ENCODE assay signal across 23 cellular contexts in the genomic region with DNA sequence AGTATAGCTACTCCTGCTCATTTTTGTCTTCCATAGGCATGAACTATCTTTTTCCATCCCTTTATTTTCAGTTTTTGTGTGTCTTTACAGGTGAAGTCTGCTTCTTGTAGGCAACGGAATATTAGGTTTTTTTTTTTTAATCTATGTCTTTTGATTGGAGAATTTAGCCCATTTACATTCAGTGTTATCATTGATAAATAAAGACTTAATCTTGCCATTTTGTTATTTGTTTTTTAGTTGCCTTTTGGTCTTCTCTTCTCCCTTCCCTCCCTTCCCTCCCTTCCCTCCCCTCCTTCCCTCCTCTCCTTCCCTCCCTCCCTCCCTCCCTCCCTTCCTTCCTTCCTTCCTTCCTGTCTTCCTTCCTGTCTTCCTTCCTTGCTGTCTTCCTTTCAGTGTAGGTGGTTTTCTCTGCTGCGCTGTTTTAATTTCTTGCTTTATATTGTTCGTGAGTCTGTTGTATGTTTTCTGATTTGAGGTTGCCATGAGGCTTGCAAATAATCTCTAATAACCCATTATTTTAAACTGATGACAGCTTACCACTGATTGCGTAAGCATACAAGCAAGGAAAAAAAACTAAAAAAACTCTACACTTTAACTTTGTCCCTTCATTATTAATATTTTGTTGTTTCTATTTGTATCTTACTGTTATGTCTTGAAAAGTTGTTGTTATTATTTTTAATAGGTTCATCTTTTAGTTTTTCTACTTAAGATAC.
"Had no signal": no experiment of that assay in that cellular context is flagged by ENCODE, and none has a peak within 500 bp of the region (broad histone marks: within the 10 kb centered on the region; RNA-seq: fewer than 3 reads in every experiment).

No MANE protein-coding gene starts in this region.

- H3K4me3 Mint-ChIP-seq: activated CD4-positive, alpha-beta T cell treated with anti-CD3 and anti-CD28 coated beads for 36 hours; activated naive CD8-positive, alpha-beta T cell treated with anti-CD3 and anti-CD28 coated beads, Interleukin-2, amount 50 U/mL, for 24 hours; natural killer cell treated with Interleukin-12 subunit alpha and Interleukin-12 subunit beta and Interleukin-15 and Interleukin-18, amount 100 ng/mL, for 72 hours had no signal

- H3K4me1 ChIP-seq: tibial nerve had no signal

- H3K27ac Mint-ChIP-seq: activated CD4-positive, alpha-beta T cell treated with anti-CD3 and anti-CD28 coated beads for 36 hours; activated naive CD8-positive, alpha-beta T cell treated with anti-CD3 and anti-CD28 coated beads, Interleukin-2, amount 50 U/mL, for 24 hours; natural killer cell treated with Interleukin-12 subunit alpha and Interleukin-12 subunit beta and Interleukin-15 and Interleukin-18, amount 100 ng/mL, for 72 hours had no signal

- H3K4me3 ChIP-seq: esophagus muscularis mucosa, gastrocnemius medialis, mucosa of descending colon, tibial nerve had no signal

- H3K27ac ChIP-seq: esophagus muscularis mucosa, gastrocnemius medialis, tibial nerve had no signal

- H3K27me3 Mint-ChIP-seq: activated CD4-positive, alpha-beta T cell treated with anti-CD3 and anti-CD28 coated beads for 36 hours; activated naive CD8-positive, alpha-beta T cell treated with anti-CD3 and anti-CD28 coated beads, Interleukin-2, amount 50 U/mL, for 24 hours; natural killer cell treated with Interleukin-12 subunit alpha and Interleukin-12 subunit beta and Interleukin-15 and Interleukin-18, amount 100 ng/mL, for 72 hours had no signal

- H3K9me3 ChIP-seq: esophagus muscularis mucosa, gastrocnemius medialis, mucosa of descending colon had no signal

- DNase-seq: activated CD4-positive, alpha-beta T cell treated with anti-CD3 and anti-CD28 coated beads for 36 hours; activated CD4-positive, alpha-beta T cell treated with anti-CD3 and anti-CD28 coated beads, Interleukin-2, amount 50 U/mL, for 48 hours; activated CD4-positive, CD25-positive, alpha-beta regulatory T cell; activated CD8-positive, alpha-beta memory T cell treated with anti-CD3 and anti-CD28 coated beads, Interleukin-2, amount 50 U/mL, for 4 hours; activated effector memory CD4-positive, alpha-beta T cell treated with anti-CD3 and anti-CD28 coated beads, Interleukin-2, amount 50 U/mL, for 16 hours; activated naive CD4-positive, alpha-beta T cell treated with anti-CD3 and anti-CD28 coated beads, Interleukin-2, amount 50 U/mL, for 16 hours; activated naive CD8-positive, alpha-beta T cell treated with anti-CD3 and anti-CD28 coated beads, Interleukin-2, amount 50 U/mL, for 24 hours; activated T-cell treated with anti-CD3 and anti-CD28 coated beads, Interleukin-2, amount 50 U/mL, for 1 hour; anterior cingulate cortex; dermis blood vessel endothelial cell; effector CD4-positive, alpha-beta T cell; gastrocnemius medialis; glutamatergic neuron; islet precursor cell; left cardiac atrium; left ventricle myocardium superior; mucosa of descending colon; right cardiac atrium; stimulated activated CD4-positive, alpha-beta T cell treated with anti-CD3 and anti-CD28 coated beads, Interleukin-2, amount 100 ng/mL, for 48 hours; stimulated activated naive CD4-positive, alpha-beta T cell treated with Interleukin-2 at 50 U/mL for 16 hours had no signal

- H3K27me3 ChIP-seq: esophagus muscularis mucosa, gastrocnemius medialis, tibial nerve had no signal

- ATAC-seq: activated CD4-positive, alpha-beta T cell treated with anti-CD3 and anti-CD28 coated beads for 36 hours; activated naive CD8-positive, alpha-beta T cell treated with anti-CD3 and anti-CD28 coated beads, Interleukin-2, amount 50 U/mL, for 24 hours; gastrocnemius medialis; left ventricle myocardium superior; mucosa of descending colon; natural killer cell treated with Interleukin-12 subunit alpha and Interleukin-12 subunit beta and Interleukin-15 and Interleukin-18, amount 100 ng/mL, for 72 hours; right cardiac atrium had no signal

- H3K36me3 ChIP-seq: esophagus muscularis mucosa, gastrocnemius medialis, tibial nerve had no signal
